1 cellular context compared by ENCODE assay signal in the genomic region with DNA sequence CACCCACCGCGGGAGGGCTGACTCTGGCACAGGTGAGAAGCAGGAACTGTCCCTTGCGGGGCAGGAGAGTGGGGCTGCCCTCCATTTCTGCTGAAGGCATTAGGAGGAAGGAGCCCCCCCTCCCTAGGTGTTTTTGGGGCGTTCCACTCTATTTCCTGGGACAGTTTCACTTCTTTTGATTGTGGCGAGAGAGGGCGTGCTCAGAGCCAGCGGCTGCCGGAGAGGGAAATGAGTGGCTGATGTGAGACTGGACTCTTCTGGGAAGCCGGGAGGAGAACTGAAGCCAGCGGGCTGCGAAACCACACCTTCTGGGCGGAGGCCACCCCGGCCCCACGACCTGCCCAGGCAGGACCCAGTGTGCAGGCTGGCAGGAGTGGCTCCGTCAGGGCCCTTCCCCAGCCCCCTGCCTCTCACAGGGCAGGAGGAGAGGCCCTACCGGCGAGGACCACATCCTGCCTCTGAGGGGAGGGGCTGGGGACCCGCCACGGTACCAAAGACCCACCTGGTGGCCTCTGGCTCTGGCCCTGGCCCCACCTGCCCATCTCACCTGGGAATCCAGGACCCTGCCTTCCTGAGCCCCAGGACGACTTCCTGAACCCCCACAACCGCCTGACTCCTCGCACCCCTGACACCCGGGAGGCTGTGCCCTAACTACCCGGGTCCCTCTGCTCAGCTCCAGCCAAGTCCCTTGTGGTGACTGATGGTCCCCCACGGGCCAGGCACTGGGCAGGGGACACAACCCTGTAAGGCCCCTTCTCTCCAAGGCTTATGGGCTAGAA.
TF ChIP-seq lines count a peak whose summit lies in the region.

No MANE protein-coding gene starts in this region.

TF ChIP-seq in HEK293, 187 proteins besides CTCF, POLR2A, EP300 and RAD21 (continued from another document):
- TF ChIP-seq ZNF148 (tag by site-specific recombination; IDR thresholded peaks at IDR 0.05; ENCODE audit: borderline replicate concordance) (no peak), ZNF350 (tag by site-specific recombination; IDR thresholded peaks at IDR 0.05) (no peak), ZNF48 (tag by site-specific recombination; IDR thresholded peaks at IDR 0.05) (no peak), BCL6B (tag by site-specific recombination; IDR thresholded peaks at IDR 0.05) (no peak), ZEB2 (tag by site-specific recombination; IDR thresholded peaks at IDR 0.05) (no peak), ZNF544 (tag by site-specific recombination; IDR thresholded peaks at IDR 0.05) (no peak), ZNF561 (tag by site-specific recombination; IDR thresholded peaks at IDR 0.05; ENCODE audit: borderline replicate concordance) (no peak)
- TF ChIP-seq, protein P1, sequence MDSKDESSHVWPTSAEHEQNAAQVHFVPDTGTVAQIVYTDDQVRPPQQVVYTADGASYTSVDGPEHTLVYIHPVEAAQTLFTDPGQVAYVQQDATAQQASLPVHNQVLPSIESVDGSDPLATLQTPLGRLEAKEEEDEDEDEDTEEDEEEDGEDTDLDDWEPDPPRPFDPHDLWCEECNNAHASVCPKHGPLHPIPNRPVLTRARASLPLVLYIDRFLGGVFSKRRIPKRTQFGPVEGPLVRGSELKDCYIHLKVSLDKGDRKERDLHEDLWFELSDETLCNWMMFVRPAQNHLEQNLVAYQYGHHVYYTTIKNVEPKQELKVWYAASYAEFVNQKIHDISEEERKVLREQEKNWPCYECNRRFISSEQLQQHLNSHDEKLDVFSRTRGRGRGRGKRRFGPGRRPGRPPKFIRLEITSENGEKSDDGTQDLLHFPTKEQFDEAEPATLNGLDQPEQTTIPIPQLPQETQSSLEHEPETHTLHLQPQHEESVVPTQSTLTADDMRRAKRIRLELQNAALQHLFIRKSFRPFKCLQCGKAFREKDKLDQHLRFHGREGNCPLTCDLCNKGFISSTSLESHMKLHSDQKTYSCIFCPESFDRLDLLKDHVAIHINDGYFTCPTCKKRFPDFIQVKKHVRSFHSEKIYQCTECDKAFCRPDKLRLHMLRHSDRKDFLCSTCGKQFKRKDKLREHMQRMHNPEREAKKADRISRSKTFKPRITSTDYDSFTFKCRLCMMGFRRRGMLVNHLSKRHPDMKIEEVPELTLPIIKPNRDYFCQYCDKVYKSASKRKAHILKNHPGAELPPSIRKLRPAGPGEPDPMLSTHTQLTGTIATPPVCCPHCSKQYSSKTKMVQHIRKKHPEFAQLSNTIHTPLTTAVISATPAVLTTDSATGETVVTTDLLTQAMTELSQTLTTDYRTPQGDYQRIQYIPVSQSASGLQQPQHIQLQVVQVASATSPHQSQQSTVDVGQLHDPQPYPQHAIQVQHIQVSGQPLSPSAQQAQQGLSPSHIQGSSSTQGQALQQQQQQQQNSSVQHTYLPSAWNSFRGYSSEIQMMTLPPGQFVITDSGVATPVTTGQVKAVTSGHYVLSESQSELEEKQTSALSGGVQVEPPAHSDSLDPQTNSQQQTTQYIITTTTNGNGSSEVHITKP (tag by site-specific recombination; IDR thresholded peaks at IDR 0.05), result peak; percentile 92
